Comparison of ENCODE assay signal across 2 cellular contexts in the genomic region with DNA sequence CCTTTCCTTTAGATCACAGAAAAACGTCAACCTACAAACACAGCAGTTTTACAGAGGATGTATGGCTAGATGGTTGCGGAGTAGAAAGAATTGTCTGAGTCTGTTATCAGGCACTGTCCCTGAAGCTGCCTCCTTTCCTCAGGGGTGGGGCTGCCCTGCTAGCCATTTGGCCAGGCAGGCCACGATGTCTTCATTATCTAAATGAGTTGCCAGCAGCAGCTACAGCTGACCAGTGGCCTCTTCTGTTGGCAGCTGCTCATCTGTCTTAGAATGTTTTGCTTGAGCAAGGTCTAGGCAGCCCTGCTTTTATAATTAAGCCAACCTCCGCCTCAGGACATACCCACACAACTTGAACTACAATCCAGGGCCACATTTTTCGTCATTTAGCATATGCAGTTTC.
TF ChIP-seq lines count a peak whose summit lies in the region.

No MANE protein-coding gene starts in this region.

TF ChIP-seq in SK-N-SH, 30 proteins besides CTCF, POLR2A, EP300 and RAD21 (continued from another document):
- TF ChIP-seq, protein P1, sequence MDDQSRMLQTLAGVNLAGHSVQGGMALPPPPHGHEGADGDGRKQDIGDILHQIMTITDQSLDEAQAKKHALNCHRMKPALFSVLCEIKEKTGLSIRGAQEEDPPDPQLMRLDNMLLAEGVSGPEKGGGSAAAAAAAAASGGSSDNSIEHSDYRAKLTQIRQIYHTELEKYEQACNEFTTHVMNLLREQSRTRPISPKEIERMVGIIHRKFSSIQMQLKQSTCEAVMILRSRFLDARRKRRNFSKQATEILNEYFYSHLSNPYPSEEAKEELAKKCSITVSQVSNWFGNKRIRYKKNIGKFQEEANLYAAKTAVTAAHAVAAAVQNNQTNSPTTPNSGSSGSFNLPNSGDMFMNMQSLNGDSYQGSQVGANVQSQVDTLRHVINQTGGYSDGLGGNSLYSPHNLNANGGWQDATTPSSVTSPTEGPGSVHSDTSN (IDR thresholded peaks at IDR 0.05), result no peak
- no peak for TF ChIP-seq TAF1 (IDR thresholded peaks at IDR 0.05; ENCODE audit: borderline replicate concordance, low read depth, low read length)

TF ChIP-seq in SK-N-SH treated with all-trans-retinoic acid at 6 μM for 48 hours, 23 proteins besides CTCF, POLR2A, EP300 and RAD21 (continued from another document):
- no peak for TF ChIP-seq ZC3H10 (CRISPR knock-in tag; IDR thresholded peaks at IDR 0.05)
- TF ChIP-seq, protein P2, sequence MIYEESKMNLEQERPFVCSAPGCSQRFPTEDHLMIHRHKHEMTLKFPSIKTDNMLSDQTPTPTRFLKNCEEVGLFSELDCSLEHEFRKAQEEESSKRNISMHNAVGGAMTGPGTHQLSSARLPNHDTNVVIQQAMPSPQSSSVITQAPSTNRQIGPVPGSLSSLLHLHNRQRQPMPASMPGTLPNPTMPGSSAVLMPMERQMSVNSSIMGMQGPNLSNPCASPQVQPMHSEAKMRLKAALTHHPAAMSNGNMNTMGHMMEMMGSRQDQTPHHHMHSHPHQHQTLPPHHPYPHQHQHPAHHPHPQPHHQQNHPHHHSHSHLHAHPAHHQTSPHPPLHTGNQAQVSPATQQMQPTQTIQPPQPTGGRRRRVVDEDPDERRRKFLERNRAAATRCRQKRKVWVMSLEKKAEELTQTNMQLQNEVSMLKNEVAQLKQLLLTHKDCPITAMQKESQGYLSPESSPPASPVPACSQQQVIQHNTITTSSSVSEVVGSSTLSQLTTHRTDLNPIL (CRISPR knock-in tag; IDR thresholded peaks at IDR 0.05; ENCODE audit: low read depth), result no peak
